Comparison of ENCODE assay signal across 11 cellular contexts in genomic region chr22:23270212-23270733, GRCh38.
DNase-seq lines count a peak whose midpoint lies in the region; ATAC-seq and TF ChIP-seq lines count a peak whose summit lies in the region.
"Had no signal": no experiment of that assay in that cellular context is flagged by ENCODE, and none has a peak within 500 bp of the region (broad histone marks: within the 10 kb centered on the region; RNA-seq: fewer than 3 reads in every experiment).

No MANE protein-coding gene starts in this region.

- ATAC-seq in activated B cell treated with CpG ODN at 0.5 μM for 24 hours (ENCODE audit: low read depth) (no peak), omental fat pad (ENCODE audit: low FRiP score) (no peak), HG03139 (IDR thresholded peaks at IDR 0.05; ENCODE audit: unreplicated experiment) (no peak)
- peak; percentile 18 to 20 for ATAC-seq in stimulated activated naive B cell treated with anti-CD40 and anti-IgM and Interleukin-4, amounts not matched to agents 10 μg/mL and 1 μg/mL and 100 μg/mL, for 72 hours (replicated peaks)
- ATAC-seq: effector memory CD8-positive, alpha-beta T cell had no signal

- intact Hi-C loops in activated CD4-positive, alpha-beta memory T cell treated with anti-CD3 and anti-CD28 coated beads for 36 hours (cut with micrococcal nuclease) = no loop called here
- intact Hi-C loops in activated B cell treated with CpG ODN at 0.5 μM for 24 hours (cut with micrococcal nuclease) (no loop called here), Caco-2 (cut with micrococcal nuclease; ENCODE audit: unreplicated experiment) (no loop called here)

- H3K27me3 ChIP-seq in iPS-20b (ENCODE audit: insufficient read depth, low read length) (no peaks in the 10 kb centered on the region), Caco-2 (replicated peaks; ENCODE audit: control insufficient read depth, insufficient read depth, low read length) (no peaks in the 10 kb centered on the region)
- H3K27me3 ChIP-seq: adrenal gland had no signal

- POLR2A ChIA-PET in activated CD4-positive, alpha-beta memory T cell treated with anti-CD3 and anti-CD28 coated beads for 36 hours (lab: Charles Lee) = no interaction called here
- POLR2A ChIA-PET in activated CD4-positive, alpha-beta memory T cell treated with anti-CD3 and anti-CD28 coated beads, Interleukin-2, amount 10 ng/mL, durations not matched to agents 7 days and 5 days (lab: Charles Lee) = interaction anchor here (1.9 kb wide), 1 partner anchor 89 kb away, joined by 7 read pairs; the partner anchor contains the start of gene BCR
- POLR2A ChIA-PET in activated B cell treated with CpG ODN at 0.5 μM for 24 hours (lab: Charles Lee) (interaction anchor here (0.5 to 2.0 kb wide), 5 partner anchors 50 to 131 kb away, joined by 3 to 6 read pairs (median 3); no protein-coding TSS in a partner anchor), Caco-2 (lab: Charles Lee) (no interaction called here)

- H3K27me3 Mint-ChIP-seq in activated CD4-positive, alpha-beta memory T cell treated with anti-CD3 and anti-CD28 coated beads for 36 hours = no peaks in the 10 kb centered on the region
- no peaks in the 10 kb centered on the region for H3K27me3 Mint-ChIP-seq in activated CD4-positive, alpha-beta memory T cell treated with anti-CD3 and anti-CD28 coated beads, Interleukin-2, amount 10 ng/mL, durations not matched to agents 7 days and 5 days
- H3K27me3 Mint-ChIP-seq in activated B cell treated with CpG ODN at 0.5 μM for 24 hours (peaks cover 2% of the 10 kb centered on the region), Caco-2 (ENCODE audit: insufficient read depth, unreplicated experiment) (no peaks in the 10 kb centered on the region)
- H3K27me3 Mint-ChIP-seq in stimulated activated naive B cell treated with anti-CD40 and anti-IgM and Interleukin-4, amounts not matched to agents 10 μg/mL and 1 μg/mL and 100 μg/mL, for 72 hours = no peaks in the 10 kb centered on the region
- H3K27me3 Mint-ChIP-seq: effector memory CD8-positive, alpha-beta T cell had no signal

- H3K4me1 Mint-ChIP-seq in activated CD4-positive, alpha-beta memory T cell treated with anti-CD3 and anti-CD28 coated beads for 36 hours (ENCODE audit: low read depth) = peaks cover 2% of the 10 kb centered on the region
- peaks cover 15% of the 10 kb centered on the region for H3K4me1 Mint-ChIP-seq in activated CD4-positive, alpha-beta memory T cell treated with anti-CD3 and anti-CD28 coated beads, Interleukin-2, amount 10 ng/mL, durations not matched to agents 7 days and 5 days
- H3K4me1 Mint-ChIP-seq in activated B cell treated with CpG ODN at 0.5 μM for 24 hours = peaks cover 33% of the 10 kb centered on the region
- H3K4me1 Mint-ChIP-seq in stimulated activated naive B cell treated with anti-CD40 and anti-IgM and Interleukin-4, amounts not matched to agents 10 μg/mL and 1 μg/mL and 100 μg/mL, for 72 hours = peaks cover 34 to 36% of the 10 kb centered on the region in 2 donors
- H3K4me1 Mint-ChIP-seq in Caco-2 (ENCODE audit: low read depth, unreplicated experiment) = no peaks in the 10 kb centered on the region

- CTCF ChIA-PET in activated CD4-positive, alpha-beta memory T cell treated with anti-CD3 and anti-CD28 coated beads for 36 hours (lab: Charles Lee) = interaction anchor here (0.9 to 3.4 kb wide), 5 partner anchors 12 to 97 kb away, joined by 3 to 9 read pairs (median 4); no protein-coding TSS in a partner anchor
- CTCF ChIA-PET in activated CD4-positive, alpha-beta memory T cell treated with anti-CD3 and anti-CD28 coated beads, Interleukin-2, amount 10 ng/mL, durations not matched to agents 7 days and 5 days (lab: Charles Lee) = interaction anchor here (1.2 to 2.0 kb wide), 3 partner anchors 12 to 20 kb away, joined by 3 to 6 read pairs (median 5); no protein-coding TSS in a partner anchor
- CTCF ChIA-PET in activated B cell treated with CpG ODN at 0.5 μM for 24 hours (lab: Charles Lee) (interaction anchor here (0.9 to 1.6 kb wide), 4 partner anchors 20 to 301 kb away, joined by 3 to 4 read pairs (median 3); no protein-coding TSS in a partner anchor), Caco-2 (lab: Charles Lee) (interaction anchor here (1.5 to 1.6 kb wide), 2 partner anchors 12 to 92 kb away, joined by 3 to 9 read pairs; no protein-coding TSS in a partner anchor)

- no peak overlapping the region for H3K27ac ChIP-seq in iPS-20b (ENCODE audit: low read length)

- H3K4me1 ChIP-seq in iPS-20b (ENCODE audit: insufficient read depth, low read length) (peaks cover 16% of the 10 kb centered on the region), Caco-2 (no peaks in the 10 kb centered on the region)

- H3K9me3 Mint-ChIP-seq in activated CD4-positive, alpha-beta memory T cell treated with anti-CD3 and anti-CD28 coated beads for 36 hours = no peaks in the 10 kb centered on the region
- no peaks in the 10 kb centered on the region for H3K9me3 Mint-ChIP-seq in activated CD4-positive, alpha-beta memory T cell treated with anti-CD3 and anti-CD28 coated beads, Interleukin-2, amount 10 ng/mL, durations not matched to agents 7 days and 5 days
- H3K9me3 Mint-ChIP-seq in activated B cell treated with CpG ODN at 0.5 μM for 24 hours (no peaks in the 10 kb centered on the region), Caco-2 (ENCODE audit: unreplicated experiment) (no peaks in the 10 kb centered on the region)
- no peaks in the 10 kb centered on the region for H3K9me3 Mint-ChIP-seq in stimulated activated naive B cell treated with anti-CD40 and anti-IgM and Interleukin-4, amounts not matched to agents 10 μg/mL and 1 μg/mL and 100 μg/mL, for 72 hours
- H3K9me3 Mint-ChIP-seq: effector memory CD8-positive, alpha-beta T cell had no signal

- H3K4me3 Mint-ChIP-seq in activated CD4-positive, alpha-beta memory T cell treated with anti-CD3 and anti-CD28 coated beads for 36 hours = no peak overlapping the region
- H3K4me3 Mint-ChIP-seq in activated CD4-positive, alpha-beta memory T cell treated with anti-CD3 and anti-CD28 coated beads, Interleukin-2, amount 10 ng/mL, durations not matched to agents 7 days and 5 days = no peak overlapping the region
- H3K4me3 Mint-ChIP-seq in activated B cell treated with CpG ODN at 0.5 μM for 24 hours (peak overlapping the region; percentile 56), Caco-2 (ENCODE audit: unreplicated experiment) (no peak overlapping the region)
- peak overlapping the region; percentile 17 to 23 for H3K4me3 Mint-ChIP-seq in stimulated activated naive B cell treated with anti-CD40 and anti-IgM and Interleukin-4, amounts not matched to agents 10 μg/mL and 1 μg/mL and 100 μg/mL, for 72 hours
- H3K4me3 Mint-ChIP-seq: effector memory CD8-positive, alpha-beta T cell had no signal

- H3K27ac Mint-ChIP-seq in activated CD4-positive, alpha-beta memory T cell treated with anti-CD3 and anti-CD28 coated beads for 36 hours = peak overlapping the region; percentile 9
- no peak overlapping the region for H3K27ac Mint-ChIP-seq in activated CD4-positive, alpha-beta memory T cell treated with anti-CD3 and anti-CD28 coated beads, Interleukin-2, amount 10 ng/mL, durations not matched to agents 7 days and 5 days
- H3K27ac Mint-ChIP-seq in activated B cell treated with CpG ODN at 0.5 μM for 24 hours (peak overlapping the region; percentile 77), Caco-2 (ENCODE audit: unreplicated experiment) (no peak overlapping the region)
- H3K27ac Mint-ChIP-seq in stimulated activated naive B cell treated with anti-CD40 and anti-IgM and Interleukin-4, amounts not matched to agents 10 μg/mL and 1 μg/mL and 100 μg/mL, for 72 hours = peak overlapping the region; percentile 49

- peaks cover 9% of the 10 kb centered on the region for H3K36me3 Mint-ChIP-seq in activated CD4-positive, alpha-beta memory T cell treated with anti-CD3 and anti-CD28 coated beads for 36 hours
- peaks cover 20% of the 10 kb centered on the region for H3K36me3 Mint-ChIP-seq in activated CD4-positive, alpha-beta memory T cell treated with anti-CD3 and anti-CD28 coated beads, Interleukin-2, amount 10 ng/mL, durations not matched to agents 7 days and 5 days (ENCODE audit: low read depth)
- H3K36me3 Mint-ChIP-seq in activated B cell treated with CpG ODN at 0.5 μM for 24 hours (ENCODE audit: low read depth) (peaks cover 15% of the 10 kb centered on the region), Caco-2 (ENCODE audit: insufficient read depth, unreplicated experiment) (peaks cover 69% of the 10 kb centered on the region)
- H3K36me3 Mint-ChIP-seq in stimulated activated naive B cell treated with anti-CD40 and anti-IgM and Interleukin-4, amounts not matched to agents 10 μg/mL and 1 μg/mL and 100 μg/mL, for 72 hours = peaks cover 24 to 45% of the 10 kb centered on the region in 2 donors

- no peak for DNase-seq in activated CD4-positive, alpha-beta memory T cell treated with anti-CD3 and anti-CD28 coated beads for 36 hours
- no peak for DNase-seq in activated CD4-positive, alpha-beta memory T cell treated with anti-CD3 and anti-CD28 coated beads, Interleukin-2, amount 10 ng/mL, durations not matched to agents 7 days and 5 days
- DNase-seq in activated B cell treated with CpG ODN at 0.5 μM for 24 hours = no peak
- no peak for DNase-seq in stimulated activated naive B cell treated with anti-CD40 and anti-IgM and Interleukin-4, amounts not matched to agents 10 μg/mL and 1 μg/mL and 100 μg/mL, for 72 hours
- DNase-seq in omental fat pad (ENCODE audit: low spot score) = no peak
- no peak for DNase-seq in Caco-2
- DNase-seq: adrenal gland; effector memory CD8-positive, alpha-beta T cell; NCI-H1436 had no signal

- H3K9me3 ChIP-seq in iPS-20b (ENCODE audit: insufficient read depth, low read depth, low read length) = no peaks in the 10 kb centered on the region
- H3K9me3 ChIP-seq in Caco-2 = no peaks in the 10 kb centered on the region
- H3K9me3 ChIP-seq: adrenal gland had no signal

- H3K36me3 ChIP-seq in iPS-20b (ENCODE audit: insufficient read depth, low read depth, low read length) = peaks cover 86% of the 10 kb centered on the region
- no peaks in the 10 kb centered on the region; the same call in 1 of the 2 replicates for H3K36me3 ChIP-seq in Caco-2 (ENCODE audit: control insufficient read depth, insufficient read depth, low read length)

- BruUV-seq in Caco-2 (replicated peaks; lab: Mats Ljungman, UMichigan) = no TSS peak

- H3K9ac ChIP-seq in iPS-20b (ENCODE audit: low read depth, low read length) = peak overlapping the region; percentile 18; the same call in 1 of the 2 replicates

- TF ChIP-seq CTCF in activated B cell treated with CpG ODN at 0.5 μM for 24 hours (IDR thresholded peaks at IDR 0.05) (no peak), omental fat pad (IDR thresholded peaks at IDR 0.05) (no peak), Caco-2 (IDR thresholded peaks at IDR 0.05; ENCODE audit: insufficient read depth in 1 of 2, low read depth in 1 of 2, low read length in 1 of 2, severe bottlenecking in 1 of 2, unreplicated experiment in 1 of 2) (no peak)

- H3K4me3 ChIP-seq in iPS-20b (ENCODE audit: low read length) = no peak overlapping the region; the same call in 1 of the 2 replicates
- H3K4me3 ChIP-seq in Caco-2 (ENCODE audit: low read depth, low read length) = no peak overlapping the region
- H3K4me3 ChIP-seq: adrenal gland had no signal

Comparison
In these comparisons a context has a peak if more than half of its experiments do, and no peak if none do; other contexts are left out.
1. H3K27ac Mint-ChIP-seq: peak in activated CD4-positive, alpha-beta memory T cell treated with anti-CD3 and anti-CD28 coated beads for 36 hours (single experiment), activated B cell treated with CpG ODN at 0.5 μM for 24 hours (single experiment) and stimulated activated naive B cell treated with anti-CD40 and anti-IgM and Interleukin-4, amounts not matched to agents 10 μg/mL and 1 μg/mL and 100 μg/mL, for 72 hours (single experiment); none in activated CD4-positive, alpha-beta memory T cell treated with anti-CD3 and anti-CD28 coated beads, Interleukin-2, amount 10 ng/mL, durations not matched to agents 7 days and 5 days (single experiment) and Caco-2 (single experiment).
2. POLR2A ChIA-PET loops: an anchor here in activated CD4-positive, alpha-beta memory T cell treated with anti-CD3 and anti-CD28 coated beads, Interleukin-2, amount 10 ng/mL, durations not matched to agents 7 days and 5 days (1.9 kb wide) and activated B cell treated with CpG ODN at 0.5 μM for 24 hours (0.5 to 2.0 kb wide); none called in activated CD4-positive, alpha-beta memory T cell treated with anti-CD3 and anti-CD28 coated beads for 36 hours and Caco-2.
3. H3K4me3 Mint-ChIP-seq: peak in activated B cell treated with CpG ODN at 0.5 μM for 24 hours (single experiment) and stimulated activated naive B cell treated with anti-CD40 and anti-IgM and Interleukin-4, amounts not matched to agents 10 μg/mL and 1 μg/mL and 100 μg/mL, for 72 hours (2 of 2); none in activated CD4-positive, alpha-beta memory T cell treated with anti-CD3 and anti-CD28 coated beads for 36 hours (single experiment), activated CD4-positive, alpha-beta memory T cell treated with anti-CD3 and anti-CD28 coated beads, Interleukin-2, amount 10 ng/mL, durations not matched to agents 7 days and 5 days (single experiment) and Caco-2 (single experiment).
4. ATAC-seq: peak in stimulated activated naive B cell treated with anti-CD40 and anti-IgM and Interleukin-4, amounts not matched to agents 10 μg/mL and 1 μg/mL and 100 μg/mL, for 72 hours (2 of 2); none in activated B cell treated with CpG ODN at 0.5 μM for 24 hours (single experiment), omental fat pad (single experiment) and HG03139 (single experiment).